ENCODE assay signal across 1 cellular context in genomic region chr6:336159-337114, GRCh38.
TF ChIP-seq lines count a peak whose summit lies in the region.

No MANE protein-coding gene starts in this region.

TF ChIP-seq in GM12878, 131 proteins besides CTCF, POLR2A, EP300 and RAD21 (continued from another document):
- TF ChIP-seq PBX3 (IDR thresholded peaks at IDR 0.05; ENCODE audit: insufficient replicate concordance, low read depth, low read length), result no peak
- TF ChIP-seq JUNB (IDR thresholded peaks at IDR 0.05), result peak; percentile 29; the same call in 1 of the 2 replicates
- peak; percentile 93 for TF ChIP-seq EED (IDR thresholded peaks at IDR 0.05; ENCODE audit: low read depth)
- TF ChIP-seq SRF (IDR thresholded peaks at IDR 0.05; ENCODE audit: low read depth in 2 of 2, low read length in 2 of 2), result 0 out of 4 replicates have a peak, but pooled peaks of 1 of the 2 experiments have one; percentile 32
- peak; percentile 86 for TF ChIP-seq ZNF687 (IDR thresholded peaks at IDR 0.05)
- peak; percentile 41; the same call in 1 of the 2 replicates for TF ChIP-seq NR2F1 (conservative IDR thresholded peaks at IDR 0.05)
- peak; percentile 71 for TF ChIP-seq IKZF1 (conservative IDR thresholded peaks at IDR 0.05)
- peak; percentile 91; the same call in 1 of the 2 replicates for TF ChIP-seq ZBED1 (IDR thresholded peaks at IDR 0.05; ENCODE audit: borderline replicate concordance)
- peak; percentile 34; the same call in 1 of the 2 replicates for TF ChIP-seq TBL1XR1 (IDR thresholded peaks at IDR 0.05; ENCODE audit: low read depth, low read length)
- TF ChIP-seq IRF4 (IDR thresholded peaks at IDR 0.05; ENCODE audit: low read depth, low read length), result peak; percentile 83; the same call in 1 of the 2 replicates
- TF ChIP-seq HDAC2 (IDR thresholded peaks at IDR 0.05), result no peak
- peak; percentile 97 for TF ChIP-seq MEF2A (IDR thresholded peaks at IDR 0.05; ENCODE audit: insufficient read depth, low read depth, low read length)
- peak; percentile 7; the same call in 1 of the 2 replicates for TF ChIP-seq ATF7 (IDR thresholded peaks at IDR 0.05; ENCODE audit: low read depth)
- no peak for TF ChIP-seq E4F1 (IDR thresholded peaks at IDR 0.05; ENCODE audit: borderline replicate concordance, partially characterized antibody)
- TF ChIP-seq YY1 (IDR thresholded peaks at IDR 0.05; ENCODE audit: low read depth, low read length), result peak; percentile 34; the same call in 1 of the 2 replicates
- no peak for TF ChIP-seq CHD4 (IDR thresholded peaks at IDR 0.05)
- peak; percentile 50; the same call in 1 of the 2 replicates for TF ChIP-seq BCL11A (IDR thresholded peaks at IDR 0.05; ENCODE audit: low read depth, low read length)
- TF ChIP-seq CHD1 (IDR thresholded peaks at IDR 0.05; ENCODE audit: low read depth, low read length), result no peak
- no peak for TF ChIP-seq SIN3A (IDR thresholded peaks at IDR 0.05; ENCODE audit: low read depth, low read length)
- 0 out of 2 replicates have a peak, but pooled peaks have one; percentile 43 for TF ChIP-seq SMAD5 (IDR thresholded peaks at IDR 0.05; ENCODE audit: low read depth)
- peak; percentile 91 for TF ChIP-seq SPI1 (IDR thresholded peaks at IDR 0.05; ENCODE audit: borderline replicate concordance, insufficient read depth, low read depth, low read length)
- TF ChIP-seq IKZF2 (IDR thresholded peaks at IDR 0.05), result peak; percentile 60 to 63; a peak in 3 of 4 replicates
- TF ChIP-seq BHLHE40 (IDR thresholded peaks at IDR 0.05; ENCODE audit: borderline replicate concordance in 1 of 2, low read depth in 2 of 2, low read length in 1 of 2), result 0 out of 4 replicates have a peak, but pooled peaks have one; percentile 4 to 16
